Comparison of ENCODE assay signal across 8 cellular contexts in the genomic region with DNA sequence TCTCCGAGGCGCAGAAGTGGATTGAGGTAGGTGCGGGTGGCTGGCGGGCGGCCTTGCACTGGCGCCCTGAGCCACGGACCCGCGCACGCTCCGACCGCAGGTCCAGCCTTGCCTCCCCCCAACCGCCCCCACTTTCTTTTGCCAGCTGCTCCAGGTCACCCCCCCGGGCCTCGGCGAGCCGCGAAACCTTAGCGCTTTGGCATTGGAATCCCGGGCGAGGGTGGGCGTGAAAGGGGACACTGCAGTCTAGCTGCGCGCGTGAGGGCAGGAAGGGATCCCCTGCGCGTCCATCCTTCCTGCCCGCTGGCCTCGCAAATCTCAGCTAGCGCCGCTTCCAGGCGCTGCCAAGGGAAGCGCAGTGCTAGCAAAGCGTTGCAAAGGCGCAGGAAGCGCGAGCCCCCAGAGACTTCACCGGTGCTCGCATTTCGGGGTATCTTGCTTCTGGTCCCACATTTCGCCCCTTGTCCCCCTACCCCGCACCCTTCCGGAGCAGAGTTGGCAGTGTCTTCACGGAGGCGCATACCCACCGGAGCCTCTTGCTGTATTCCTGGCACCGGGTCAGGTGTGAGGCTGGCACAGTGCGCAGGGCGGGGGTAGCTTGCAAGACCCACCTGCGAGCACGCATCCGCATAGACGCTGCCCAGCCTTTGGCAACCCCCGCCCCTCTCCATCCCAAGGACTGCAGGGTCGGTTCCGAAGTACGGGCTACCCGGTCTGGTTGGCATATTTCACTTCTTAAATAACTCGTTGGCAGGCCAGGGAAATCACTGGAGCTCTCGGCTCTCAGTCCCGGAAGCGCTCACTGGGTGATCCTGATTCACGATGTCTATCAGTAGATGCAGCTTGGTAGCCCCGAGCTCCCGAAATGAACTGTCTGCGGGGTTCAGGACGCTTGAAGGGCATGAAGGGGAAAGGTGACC.
DNase-seq lines count a peak whose midpoint lies in the region; ATAC-seq and TF ChIP-seq lines count a peak whose summit lies in the region.

No MANE protein-coding gene starts in this region.

- no peaks in the 10 kb centered on the region for H3K36me3 ChIP-seq in osteoblast (ENCODE audit: insufficient read depth, low read length)
- H3K36me3 ChIP-seq in CD8-positive, alpha-beta memory T cell (ENCODE audit: insufficient read depth, low read length): no peaks in the 10 kb centered on the region

- H3K4me3 Mint-ChIP-seq in activated naive CD8-positive, alpha-beta T cell treated with anti-CD3 and anti-CD28 coated beads, Interleukin-2, amount 10 ng/mL, durations not matched to agents 7 days and 5 days: no peak overlapping the region
- no peak overlapping the region for H3K4me3 Mint-ChIP-seq in activated naive CD8-positive, alpha-beta T cell treated with anti-CD3 and anti-CD28 coated beads for 36 hours
- no peak overlapping the region for H3K4me3 Mint-ChIP-seq in CD8-positive, alpha-beta memory T cell

- intact Hi-C loops in Right ventricle myocardium superior (cut with DNase I): loop anchor here (2.0 to 5.0 kb wide), 2 partner anchors 58 to 176 kb away; a partner anchor contains a TSS

- peaks cover 18% of the 10 kb centered on the region for H3K27me3 ChIP-seq in osteoblast (ENCODE audit: insufficient read depth, low read length)
- H3K27me3 ChIP-seq in CD8-positive, alpha-beta memory T cell (ENCODE audit: insufficient read depth, low read length, poor library complexity, severe bottlenecking): no peaks in the 10 kb centered on the region

- no peak for ATAC-seq in activated naive CD8-positive, alpha-beta T cell treated with anti-CD3 and anti-CD28 coated beads, Interleukin-2, amount 10 ng/mL, durations not matched to agents 7 days and 5 days (ENCODE audit: low read depth)
- ATAC-seq in Right ventricle myocardium superior (ENCODE audit: poor library complexity) (peak; percentile 47), HG03342 (IDR thresholded peaks at IDR 0.05; ENCODE audit: unreplicated experiment) (no peak)

- no peaks in the 10 kb centered on the region for H3K9me3 ChIP-seq in osteoblast (ENCODE audit: low read depth, low read length)
- H3K9me3 ChIP-seq in CD8-positive, alpha-beta memory T cell (ENCODE audit: low read length): no peaks in the 10 kb centered on the region

- CTCF ChIA-PET in CD8-positive, alpha-beta memory T cell (lab: Charles Lee): no interaction called here

- no peaks in the 10 kb centered on the region for H3K9me3 Mint-ChIP-seq in activated naive CD8-positive, alpha-beta T cell treated with anti-CD3 and anti-CD28 coated beads, Interleukin-2, amount 10 ng/mL, durations not matched to agents 7 days and 5 days
- H3K9me3 Mint-ChIP-seq in activated naive CD8-positive, alpha-beta T cell treated with anti-CD3 and anti-CD28 coated beads for 36 hours: no peaks in the 10 kb centered on the region
- H3K9me3 Mint-ChIP-seq in CD8-positive, alpha-beta memory T cell: peaks cover 0 to 15% (median 3%) of the 10 kb centered on the region in 5 donors

- H3K27ac Mint-ChIP-seq in activated naive CD8-positive, alpha-beta T cell treated with anti-CD3 and anti-CD28 coated beads, Interleukin-2, amount 10 ng/mL, durations not matched to agents 7 days and 5 days: no peak overlapping the region
- no peak overlapping the region for H3K27ac Mint-ChIP-seq in activated naive CD8-positive, alpha-beta T cell treated with anti-CD3 and anti-CD28 coated beads for 36 hours
- H3K27ac Mint-ChIP-seq in CD8-positive, alpha-beta memory T cell: no peak overlapping the region

- no peaks in the 10 kb centered on the region for H3K79me2 ChIP-seq in osteoblast (ENCODE audit: insufficient read depth, low read length)

- POLR2A ChIA-PET in activated naive CD8-positive, alpha-beta T cell treated with anti-CD3 and anti-CD28 coated beads, Interleukin-2, amount 10 ng/mL, durations not matched to agents 7 days and 5 days (lab: Charles Lee): no interaction called here
- POLR2A ChIA-PET in CD8-positive, alpha-beta memory T cell (lab: Charles Lee): no interaction called here

- H4K20me1 ChIP-seq in osteoblast (ENCODE audit: insufficient read depth, low read length): no peaks in the 10 kb centered on the region

- TF ChIP-seq CTCF in osteoblast (IDR thresholded peaks at IDR 0.05; ENCODE audit: extremely low read depth, low read depth, low read length): no peak

- peaks cover 3% of the 10 kb centered on the region for H3K4me1 ChIP-seq in osteoblast (ENCODE audit: insufficient read depth, low read length)
- no peaks in the 10 kb centered on the region for H3K4me1 ChIP-seq in CD8-positive, alpha-beta memory T cell (ENCODE audit: insufficient read depth, low read length)

- peak overlapping the region; percentile 75 for H3K4me2 ChIP-seq in osteoblast (ENCODE audit: insufficient read depth, low read length)

- peak overlapping the region; percentile 75 for H3K4me3 ChIP-seq in osteoblast (ENCODE audit: insufficient read depth, low read length)
- no peak overlapping the region for H3K4me3 ChIP-seq in CD8-positive, alpha-beta memory T cell (ENCODE audit: low read length)

- H3K27ac ChIP-seq in osteoblast (ENCODE audit: low read depth, low read length): peak overlapping the region; percentile 37
- no peak overlapping the region for H3K27ac ChIP-seq in CD8-positive, alpha-beta memory T cell (ENCODE audit: low read depth, low read length)

- H3K4me1 Mint-ChIP-seq in activated naive CD8-positive, alpha-beta T cell treated with anti-CD3 and anti-CD28 coated beads, Interleukin-2, amount 10 ng/mL, durations not matched to agents 7 days and 5 days: no peaks in the 10 kb centered on the region
- H3K4me1 Mint-ChIP-seq in activated naive CD8-positive, alpha-beta T cell treated with anti-CD3 and anti-CD28 coated beads for 36 hours: no peaks in the 10 kb centered on the region
- H3K4me1 Mint-ChIP-seq in CD8-positive, alpha-beta memory T cell: no peaks in the 10 kb centered on the region

- H2AFZ ChIP-seq in osteoblast (ENCODE audit: low read length): peak overlapping the region; percentile 86

- no peaks in the 10 kb centered on the region for H3K36me3 Mint-ChIP-seq in activated naive CD8-positive, alpha-beta T cell treated with anti-CD3 and anti-CD28 coated beads, Interleukin-2, amount 10 ng/mL, durations not matched to agents 7 days and 5 days
- H3K36me3 Mint-ChIP-seq in activated naive CD8-positive, alpha-beta T cell treated with anti-CD3 and anti-CD28 coated beads for 36 hours: no peaks in the 10 kb centered on the region
- no peaks in the 10 kb centered on the region for H3K36me3 Mint-ChIP-seq in CD8-positive, alpha-beta memory T cell

- peaks cover 52% of the 10 kb centered on the region for H3K27me3 Mint-ChIP-seq in activated naive CD8-positive, alpha-beta T cell treated with anti-CD3 and anti-CD28 coated beads, Interleukin-2, amount 10 ng/mL, durations not matched to agents 7 days and 5 days
- peaks cover 65% of the 10 kb centered on the region for H3K27me3 Mint-ChIP-seq in activated naive CD8-positive, alpha-beta T cell treated with anti-CD3 and anti-CD28 coated beads for 36 hours
- peaks cover 21 to 42% of the 10 kb centered on the region in 2 donors for H3K27me3 Mint-ChIP-seq in CD8-positive, alpha-beta memory T cell

- peak; percentile 24 for DNase-seq in activated naive CD8-positive, alpha-beta T cell treated with anti-CD3 and anti-CD28 coated beads, Interleukin-2, amount 10 ng/mL, durations not matched to agents 7 days and 5 days
- no peak for DNase-seq in activated naive CD8-positive, alpha-beta T cell treated with anti-CD3 and anti-CD28 coated beads for 36 hours
- peak; percentile 28 to 43 for DNase-seq in SW 1271 (lab: John Stamatoyannopoulos, UW)
- peak; percentile 68 for DNase-seq in Right ventricle myocardium superior
- peak; percentile 84 for DNase-seq in osteoblast (ENCODE audit: insufficient read length, low spot score, missing footprints)
- DNase-seq in CD8-positive, alpha-beta memory T cell: no peak
- DNase-seq in A172 (ENCODE audit: low spot score): no peak

Comparison
In these comparisons a context has a peak if more than half of its experiments do, and no peak if none do; other contexts are left out.
1. DNase-seq: peak in activated naive CD8-positive, alpha-beta T cell treated with anti-CD3 and anti-CD28 coated beads, Interleukin-2, amount 10 ng/mL, durations not matched to agents 7 days and 5 days (single experiment), SW 1271 (2 of 2), Right ventricle myocardium superior (single experiment) and osteoblast (single experiment); none in activated naive CD8-positive, alpha-beta T cell treated with anti-CD3 and anti-CD28 coated beads for 36 hours (single experiment), CD8-positive, alpha-beta memory T cell (0 of 5) and A172 (single experiment).